29 cellular contexts compared by ENCODE assay signal in genomic region chr6:20284672-20285071, GRCh38.
"Had no signal": no experiment of that assay in that cellular context is flagged by ENCODE, and none has a peak within 500 bp of the region (broad histone marks: within the 10 kb centered on the region; RNA-seq: fewer than 3 reads in every experiment).

No MANE protein-coding gene starts in this region.

- H3K4me3 ChIP-seq: colonic mucosa, coronary artery, dorsolateral prefrontal cortex, esophagus muscularis mucosa, esophagus squamous epithelium, gastrocnemius medialis, gastroesophageal sphincter, heart left ventricle, heart right ventricle, hepatocyte had no signal

- ATAC-seq: effector memory CD8-positive, alpha-beta T cell; esophagus mucosa; foreskin keratinocyte; gastrocnemius medialis; gastroesophageal sphincter; heart left ventricle; heart right ventricle had no signal

- H2AFZ ChIP-seq: hepatocyte had no signal

- H3K27me3 ChIP-seq: colonic mucosa, gastrocnemius medialis, gastroesophageal sphincter, heart right ventricle, hepatocyte had no signal

- H3K36me3 ChIP-seq: colonic mucosa, esophagus muscularis mucosa, esophagus squamous epithelium, gastrocnemius medialis, gastroesophageal sphincter, heart left ventricle, heart right ventricle had no signal

- H3K9me3 ChIP-seq: colonic mucosa, esophagus muscularis mucosa, gastrocnemius medialis had no signal

- FAIRE-seq: colon, endometrium, endothelial cell of umbilical vein, frontal cortex had no signal

- H3K27ac ChIP-seq: colonic mucosa, coronary artery, dorsolateral prefrontal cortex, epithelial cell of prostate, esophagus muscularis mucosa, esophagus squamous epithelium, foreskin keratinocyte, gastrocnemius medialis, gastroesophageal sphincter, heart left ventricle, heart right ventricle, hepatocyte had no signal

- DNase-seq: colonic mucosa; cortex of kidney; dermis blood vessel endothelial cell; dorsolateral prefrontal cortex; effector CD4-positive, alpha-beta T cell; effector CD8-positive, alpha-beta T cell; effector memory CD4-positive, alpha-beta T cell; effector memory CD8-positive, alpha-beta T cell; endodermal cell; erythroblast; esophagus squamous epithelium; foreskin fibroblast; foreskin keratinocyte; foreskin melanocyte; gastrocnemius medialis; glutamatergic neuron; head of caudate nucleus; heart left ventricle; heart right ventricle had no signal

- H3K4me2 ChIP-seq: hepatocyte had no signal

- H3K79me2 ChIP-seq: hepatocyte had no signal

- H3K4me1 ChIP-seq: colonic mucosa, esophagus muscularis mucosa, foreskin keratinocyte, gastrocnemius medialis, gastroesophageal sphincter, heart left ventricle, heart right ventricle had no signal
